ENCODE assay signal across 23 cellular contexts in the genomic region with DNA sequence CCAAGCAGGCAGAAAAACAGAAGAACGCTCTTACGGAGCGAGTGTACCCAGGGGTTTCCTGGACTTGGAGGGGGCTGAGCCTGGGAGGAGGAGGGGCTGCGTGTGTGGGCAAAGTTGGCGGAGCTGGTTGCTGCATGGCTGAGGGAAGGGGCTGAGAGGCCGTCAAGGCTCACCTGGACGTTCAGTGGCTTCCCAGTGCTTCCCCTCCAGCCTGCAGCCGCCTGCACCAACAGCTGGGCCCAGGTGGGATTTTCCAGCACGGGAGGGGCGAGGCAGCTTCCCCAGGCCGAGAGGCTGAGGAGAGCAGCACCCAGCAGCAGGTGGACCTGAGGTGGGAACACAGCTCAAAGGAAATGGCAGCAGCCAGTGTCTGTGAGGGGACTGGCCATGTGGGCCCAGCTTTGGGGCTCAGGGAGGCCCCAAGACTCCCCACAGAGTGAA.
A peak's percentile ranks its signal among the peaks of the same experiment; 100 is the strongest.
DNase-seq lines count a peak whose midpoint lies in the region; ATAC-seq, FAIRE-seq and TF ChIP-seq lines count a peak whose summit lies in the region.
"Had no signal": no experiment of that assay in that cellular context is flagged by ENCODE, and none has a peak within 500 bp of the region (broad histone marks: within the 10 kb centered on the region; RNA-seq: fewer than 3 reads in every experiment).

No MANE protein-coding gene starts in this region.

- TF ChIP-seq POLR2A in spleen (IDR thresholded peaks at IDR 0.05), result no peak

- peaks cover 2% of the 10 kb centered on the region; the same call in 1 of the 2 replicates for H3K27me3 Mint-ChIP-seq in WTC11 (ENCODE audit: low read depth)
- H3K27me3 Mint-ChIP-seq: activated T-cell treated with anti-CD3 and anti-CD28 coated beads, Interleukin-2, amount 50 U/mL, for 24 hours had no signal

- H3K9me2 ChIP-seq in hepatocyte (replicated peaks; ENCODE audit: insufficient read depth), result no peaks in the 10 kb centered on the region

- H3K79me2 ChIP-seq in hepatocyte, result no peaks in the 10 kb centered on the region

- no peaks in the 10 kb centered on the region for H3K36me3 Mint-ChIP-seq in WTC11
- H3K36me3 Mint-ChIP-seq: CD8-positive, alpha-beta memory T cell had no signal

- 40 to 62% (median 52%) methylated on average over 11 of the region's 11 CpGs for WGBS in spleen, 5 donors
- WGBS in hepatocyte (ENCODE audit: low lambda C conversion rate, missing lambda C conversion rate), result 89% methylated on average over 10 of the region's 11 CpGs

- H3K9me3 Mint-ChIP-seq in WTC11, result no peaks in the 10 kb centered on the region
- H3K9me3 Mint-ChIP-seq: activated T-cell treated with anti-CD3 and anti-CD28 coated beads, Interleukin-2, amount 50 U/mL, for 24 hours; CD8-positive, alpha-beta memory T cell had no signal

- H3K27ac ChIP-seq in right atrium auricular region (no peak overlapping the region), lower lobe of right lung (no peak overlapping the region), spleen (no peak overlapping the region), hepatocyte (no peak overlapping the region)
- H3K27ac ChIP-seq: GM23248, skin epidermis, testis had no signal

- H2AFZ ChIP-seq in hepatocyte, result no peak overlapping the region
- H2AFZ ChIP-seq: GM23248 had no signal

- FAIRE-seq in HTR-8/SVneo (lab: Jason Lieb, UNC), result no peak
- FAIRE-seq: A204.1, frontal cortex had no signal

- intact Hi-C loops in Right ventricle myocardium superior (cut with DNase I) (no loop called here), lower lobe of right lung (cut with DNase I) (no loop called here), spleen (cut with DNase I; ENCODE audit: low total_unique reads) (no loop called here)

- POLR2A ChIA-PET in WTC11 (lab: Charles Lee), result no interaction called here

- H3K4me3 Mint-ChIP-seq in WTC11, result no peak overlapping the region
- H3K4me3 Mint-ChIP-seq: activated T-cell treated with anti-CD3 and anti-CD28 coated beads, Interleukin-2, amount 50 U/mL, for 24 hours; CD8-positive, alpha-beta memory T cell had no signal

- H4K20me1 ChIP-seq in hepatocyte (ENCODE audit: insufficient read depth, poor library complexity, severe bottlenecking), result no peaks in the 10 kb centered on the region

- no peaks in the 10 kb centered on the region for H3K9me3 ChIP-seq in right atrium auricular region
- H3K9me3 ChIP-seq in lower lobe of right lung, result no peaks in the 10 kb centered on the region
- no peaks in the 10 kb centered on the region for H3K9me3 ChIP-seq in spleen
- no peaks in the 10 kb centered on the region for H3K9me3 ChIP-seq in hepatocyte (ENCODE audit: low read depth)
- H3K9me3 ChIP-seq: testis had no signal

- TF ChIP-seq CTCF in right atrium auricular region (IDR thresholded peaks at IDR 0.05) (no peak), WTC11 (IDR thresholded peaks at IDR 0.05) (no peak), lower lobe of right lung (IDR thresholded peaks at IDR 0.05) (no peak), spleen (IDR thresholded peaks at IDR 0.05 in 8 of 11, conservative IDR thresholded peaks at IDR 0.05 in 3 of 11) (no peak), hepatocyte (IDR thresholded peaks at IDR 0.05; ENCODE audit: poor library complexity) (no peak)

- no peak for ATAC-seq in Right ventricle myocardium superior (ENCODE audit: poor library complexity)
- no peak for ATAC-seq in WTC11
- no peak for ATAC-seq in lower lobe of right lung

- no peaks in the 10 kb centered on the region for H3K36me3 ChIP-seq in right atrium auricular region
- no peaks in the 10 kb centered on the region for H3K36me3 ChIP-seq in lower lobe of right lung
- no peaks in the 10 kb centered on the region for H3K36me3 ChIP-seq in spleen
- no peaks in the 10 kb centered on the region for H3K36me3 ChIP-seq in hepatocyte (replicated peaks; ENCODE audit: insufficient read depth, low read depth)

- H3K27me3 ChIP-seq in right atrium auricular region (no peaks in the 10 kb centered on the region), lower lobe of right lung (ENCODE audit: low read depth) (peaks cover 3% of the 10 kb centered on the region), spleen (replicated peaks in 1 of 7) (peaks cover 0 to 35% (median 0%) of the 10 kb centered on the region in 7 donors), hepatocyte (no peaks in the 10 kb centered on the region)
- H3K27me3 ChIP-seq: testis had no signal

- H3K4me1 ChIP-seq in right atrium auricular region (peaks cover 0 to 13% of the 10 kb centered on the region in 2 donors), lower lobe of right lung (no peaks in the 10 kb centered on the region), spleen (no peaks in the 10 kb centered on the region), hepatocyte (ENCODE audit: insufficient read depth) (peaks cover 10% of the 10 kb centered on the region)
- H3K4me1 ChIP-seq: testis had no signal

- peaks cover 10% of the 10 kb centered on the region for H3K4me1 Mint-ChIP-seq in WTC11
- H3K4me1 Mint-ChIP-seq: CD8-positive, alpha-beta memory T cell had no signal

- DNase-seq in Right ventricle myocardium superior (peak; percentile 18), right atrium auricular region (ENCODE audit: low spot score) (no peak), WTC11 (ENCODE audit: low spot score) (no peak), lower lobe of right lung (peak; percentile 15), spleen (peak; percentile 37), glomerular visceral epithelial cell (ENCODE audit: extremely low spot score) (no peak), HTR-8/SVneo (ENCODE audit: insufficient read length, low spot score) (no peak), hepatocyte (ENCODE audit: low spot score) (no peak)
- DNase-seq: activated CD4-positive, alpha-beta T cell treated with anti-CD3 and anti-CD28 coated beads for 4 hours; activated T-cell treated with anti-CD3 and anti-CD28 coated beads, Interleukin-2, amount 50 U/mL, for 24 hours; AML-193; DMS 273 treated with DMSO at 0.1 percent for 48 hours; GM23248; hippocampal formation; NCI-H446; NCI-H748 treated with DMSO at 0.1 percent for 48 hours; occipital lobe; stimulated activated naive CD4-positive, alpha-beta T cell treated with Interleukin-2 at 50 U/mL for 16 hours; testis had no signal

- H3K4me3 ChIP-seq in right atrium auricular region (no peak overlapping the region), lower lobe of right lung (no peak overlapping the region), spleen (no peak overlapping the region), hepatocyte (no peak overlapping the region)
- H3K4me3 ChIP-seq: GM23248, skin epidermis, testis had no signal

- no peak overlapping the region for H3K4me2 ChIP-seq in hepatocyte

- CTCF ChIA-PET in WTC11 (lab: Charles Lee), result no interaction called here

- H3K27ac Mint-ChIP-seq in WTC11, result 0 out of 2 replicates have a peak overlapping the region, but pooled peaks have one; percentile 63
- H3K27ac Mint-ChIP-seq: activated T-cell treated with anti-CD3 and anti-CD28 coated beads, Interleukin-2, amount 50 U/mL, for 24 hours; CD8-positive, alpha-beta memory T cell had no signal

TF ChIP-seq in WTC11, 78 proteins besides CTCF, POLR2A, EP300 and RAD21 (continues in another document):
- TF ChIP-seq CREB1 (CRISPR knock-in tag; IDR thresholded peaks at IDR 0.05), result no peak
- TF ChIP-seq ZNF232 (CRISPR knock-in tag; IDR thresholded peaks at IDR 0.05), result no peak
- TF ChIP-seq, protein P1, sequence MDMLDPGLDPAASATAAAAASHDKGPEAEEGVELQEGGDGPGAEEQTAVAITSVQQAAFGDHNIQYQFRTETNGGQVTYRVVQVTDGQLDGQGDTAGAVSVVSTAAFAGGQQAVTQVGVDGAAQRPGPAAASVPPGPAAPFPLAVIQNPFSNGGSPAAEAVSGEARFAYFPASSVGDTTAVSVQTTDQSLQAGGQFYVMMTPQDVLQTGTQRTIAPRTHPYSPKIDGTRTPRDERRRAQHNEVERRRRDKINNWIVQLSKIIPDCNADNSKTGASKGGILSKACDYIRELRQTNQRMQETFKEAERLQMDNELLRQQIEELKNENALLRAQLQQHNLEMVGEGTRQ (CRISPR knock-in tag; IDR thresholded peaks at IDR 0.05), result no peak
- TF ChIP-seq ZNF396 (CRISPR knock-in tag; IDR thresholded peaks at IDR 0.05; ENCODE audit: borderline replicate concordance), result no peak
- no peak for TF ChIP-seq CREM (CRISPR knock-in tag; IDR thresholded peaks at IDR 0.05)
- no peak for TF ChIP-seq ZNF423 (CRISPR knock-in tag; IDR thresholded peaks at IDR 0.05)
- TF ChIP-seq, protein P2, sequence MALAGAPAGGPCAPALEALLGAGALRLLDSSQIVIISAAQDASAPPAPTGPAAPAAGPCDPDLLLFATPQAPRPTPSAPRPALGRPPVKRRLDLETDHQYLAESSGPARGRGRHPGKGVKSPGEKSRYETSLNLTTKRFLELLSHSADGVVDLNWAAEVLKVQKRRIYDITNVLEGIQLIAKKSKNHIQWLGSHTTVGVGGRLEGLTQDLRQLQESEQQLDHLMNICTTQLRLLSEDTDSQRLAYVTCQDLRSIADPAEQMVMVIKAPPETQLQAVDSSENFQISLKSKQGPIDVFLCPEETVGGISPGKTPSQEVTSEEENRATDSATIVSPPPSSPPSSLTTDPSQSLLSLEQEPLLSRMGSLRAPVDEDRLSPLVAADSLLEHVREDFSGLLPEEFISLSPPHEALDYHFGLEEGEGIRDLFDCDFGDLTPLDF (CRISPR knock-in tag; IDR thresholded peaks at IDR 0.05), result no peak
- no peak for TF ChIP-seq JUN (CRISPR knock-in tag; IDR thresholded peaks at IDR 0.05)
- TF ChIP-seq SMAD4 (CRISPR knock-in tag; IDR thresholded peaks at IDR 0.05), result no peak
- no peak for TF ChIP-seq FOXK1 (CRISPR knock-in tag; IDR thresholded peaks at IDR 0.05)
- TF ChIP-seq, protein P3, sequence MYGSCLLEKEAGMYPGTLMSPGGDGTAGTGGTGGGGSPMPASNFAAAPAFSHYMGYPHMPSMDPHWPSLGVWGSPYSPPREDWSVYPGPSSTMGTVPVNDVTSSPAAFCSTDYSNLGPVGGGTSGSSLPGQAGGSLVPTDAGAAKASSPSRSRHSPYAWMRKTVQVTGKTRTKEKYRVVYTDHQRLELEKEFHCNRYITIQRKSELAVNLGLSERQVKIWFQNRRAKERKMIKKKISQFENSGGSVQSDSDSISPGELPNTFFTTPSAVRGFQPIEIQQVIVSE (CRISPR knock-in tag; IDR thresholded peaks at IDR 0.05; ENCODE audit: borderline replicate concordance), result no peak
- no peak for TF ChIP-seq IRF2 (CRISPR knock-in tag; IDR thresholded peaks at IDR 0.05; ENCODE audit: borderline replicate concordance, low read depth)
- TF ChIP-seq, protein P4, sequence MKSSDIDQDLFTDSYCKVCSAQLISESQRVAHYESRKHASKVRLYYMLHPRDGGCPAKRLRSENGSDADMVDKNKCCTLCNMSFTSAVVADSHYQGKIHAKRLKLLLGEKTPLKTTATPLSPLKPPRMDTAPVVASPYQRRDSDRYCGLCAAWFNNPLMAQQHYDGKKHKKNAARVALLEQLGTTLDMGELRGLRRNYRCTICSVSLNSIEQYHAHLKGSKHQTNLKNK (CRISPR knock-in tag; IDR thresholded peaks at IDR 0.05), result no peak
- no peak for TF ChIP-seq ZNF671 (CRISPR knock-in tag; IDR thresholded peaks at IDR 0.05)
- TF ChIP-seq SP1 (CRISPR knock-in tag; conservative IDR thresholded peaks at IDR 0.05), result no peak
- TF ChIP-seq OVOL2 (CRISPR knock-in tag; IDR thresholded peaks at IDR 0.05; ENCODE audit: borderline replicate concordance), result no peak

Comparison
In these comparisons a context has a peak if more than half of its experiments do, and no peak if none do; other contexts are left out.
1. DNase-seq: peak in Right ventricle myocardium superior (single experiment), lower lobe of right lung (single experiment) and spleen (single experiment); none in right atrium auricular region (single experiment), WTC11 (single experiment), glomerular visceral epithelial cell (single experiment), HTR-8/SVneo (single experiment) and hepatocyte (single experiment).